ENCODE assay signal across 11 cellular contexts in genomic region chr21:44962481-44962966, GRCh38. TPM values are rescaled to one million over a fixed set of nuclear protein-coding genes. Genes with fewer than 3 reads are reported as not detected.
DNase-seq lines count a peak whose midpoint lies in the region; ATAC-seq, FAIRE-seq and TF ChIP-seq lines count a peak whose summit lies in the region.
"Had no signal": no experiment of that assay in that cellular context is flagged by ENCODE, and none has a peak within 500 bp of the region (broad histone marks: within the 10 kb centered on the region; RNA-seq: fewer than 3 reads in every experiment).

No MANE protein-coding gene starts in this region.

- H3K4me1 Mint-ChIP-seq in T-cell, result peaks cover 32 to 40% (median 35%) of the 10 kb centered on the region in 3 donors

- peak overlapping the region; percentile 15 for H3K4me2 ChIP-seq in endothelial cell of umbilical vein (ENCODE audit: insufficient read depth, low read length)

- H3K9me3 Mint-ChIP-seq in T-cell, result no peaks in the 10 kb centered on the region

- H3K27ac ChIP-seq in endothelial cell of umbilical vein (ENCODE audit: insufficient read depth, low read depth, low read length) (peak overlapping the region; percentile 80), lower lobe of right lung (peak overlapping the region; percentile 57), upper lobe of left lung (peak overlapping the region; percentile 38 to 60 (median 58))

- no TSS peak for BruUV-seq in endothelial cell of umbilical vein (replicated peaks; lab: Mats Ljungman, UMichigan)

- intact Hi-C loops in endothelial cell of umbilical vein (cut with micrococcal nuclease), result loop anchor here (1.0 to 2.0 kb wide), 7 partner anchors 20 to 166 kb away; no protein-coding TSS in a partner anchor
- intact Hi-C loops in lower lobe of right lung (cut with DNase I), result no loop called here
- intact Hi-C loops in lower leg skin (cut with DNase I; ENCODE audit: low total_unique reads), result no loop called here

- TF ChIP-seq EP300 in upper lobe of left lung (IDR thresholded peaks at IDR 0.05), result peak in 1 of 4 donors; percentile 11

- H3K36me3 ChIP-seq in endothelial cell of umbilical vein (ENCODE audit: control insufficient read depth in 2 of 2, extremely low read depth in 1 of 2, insufficient read depth in 2 of 2, low read length in 2 of 2) (peaks cover 5 to 11% of the 10 kb centered on the region in 2 experiments), lower lobe of right lung (peaks cover 23% of the 10 kb centered on the region), upper lobe of left lung (peaks cover 0 to 23% (median 3%) of the 10 kb centered on the region in 4 donors)

- dilution Hi-C loops in endothelial cell of umbilical vein (cut with MboI; ENCODE audit: extremely low pct_ligation_motif_present, low sequenced_read_pairs), result no loop called here

- peak overlapping the region; percentile 64 for H3K9ac ChIP-seq in endothelial cell of umbilical vein (replicated peaks; ENCODE audit: extremely low read depth, insufficient read depth, low read length)

- H3K9me1 ChIP-seq in endothelial cell of umbilical vein (replicated peaks; ENCODE audit: control insufficient read depth, extremely low read depth, insufficient read depth, low read length), result no peaks in the 10 kb centered on the region

- H2AFZ ChIP-seq in endothelial cell of umbilical vein (ENCODE audit: low read depth, low read length), result no peak overlapping the region

- peaks cover 17% of the 10 kb centered on the region for H3K79me2 ChIP-seq in endothelial cell of umbilical vein (ENCODE audit: control insufficient read depth, insufficient read depth, low read length)

- WGBS in upper lobe of left lung, 2 donors, result 67 to 71% methylated on average over 8 of the region's 8 CpGs
- 82 to 85% methylated on average over 8 of the region's 8 CpGs for WGBS in lower leg skin, 2 donors

- H3K4me3 ChIP-seq in endothelial cell of umbilical vein (replicated peaks in 1 of 3; ENCODE audit: insufficient read depth in 1 of 3, low read depth in 1 of 3, low read length in 3 of 3), result no peak overlapping the region
- no peak overlapping the region for H3K4me3 ChIP-seq in lower lobe of right lung
- no peak overlapping the region for H3K4me3 ChIP-seq in upper lobe of left lung
- no peak overlapping the region for H3K4me3 ChIP-seq in lower leg skin (ENCODE audit: low read depth, poor library complexity, severe bottlenecking)

- H3K4me1 ChIP-seq in endothelial cell of umbilical vein (ENCODE audit: control insufficient read depth, extremely low read depth, insufficient read depth, low read length), result peaks cover 39% of the 10 kb centered on the region
- peaks cover 63% of the 10 kb centered on the region for H3K4me1 ChIP-seq in lower lobe of right lung
- peaks cover 28 to 62% (median 33%) of the 10 kb centered on the region in 4 donors for H3K4me1 ChIP-seq in upper lobe of left lung

- peaks cover 32% of the 10 kb centered on the region for H3K36me3 Mint-ChIP-seq in T-cell

- POLR2A ChIA-PET in endothelial cell of umbilical vein (lab: Charles Lee) (interaction anchor here (0.7 to 1.6 kb wide), 2 partner anchors 34 to 140 kb away, joined by 3 to 4 read pairs; no protein-coding TSS in a partner anchor), T-cell (lab: Charles Lee) (no interaction called here)

- no peak for TF ChIP-seq POLR2A in endothelial cell of umbilical vein (IDR thresholded peaks at IDR 0.05; ENCODE audit: low read depth, low read length)
- TF ChIP-seq POLR2A in upper lobe of left lung (IDR thresholded peaks at IDR 0.05), result no peak
- TF ChIP-seq POLR2A in lower leg skin (IDR thresholded peaks at IDR 0.05), result no peak

- TF ChIP-seq CTCF in endothelial cell of umbilical vein (IDR thresholded peaks at IDR 0.05; ENCODE audit: extremely low read depth in 1 of 2, insufficient read depth in 1 of 2, low read depth in 1 of 2, low read length in 2 of 2) (no peak), lower lobe of right lung (IDR thresholded peaks at IDR 0.05) (no peak), upper lobe of left lung (IDR thresholded peaks at IDR 0.05) (no peak), lower leg skin (IDR thresholded peaks at IDR 0.05) (no peak)

- no peaks in the 10 kb centered on the region for H3K27me3 ChIP-seq in endothelial cell of umbilical vein (ENCODE audit: control insufficient read depth in 2 of 2, insufficient read depth in 2 of 2, low read length in 2 of 2)
- no peaks in the 10 kb centered on the region for H3K27me3 ChIP-seq in lower lobe of right lung (ENCODE audit: low read depth)
- no peaks in the 10 kb centered on the region for H3K27me3 ChIP-seq in upper lobe of left lung

- CTCF ChIA-PET in endothelial cell of umbilical vein (lab: Charles Lee), result interaction anchor here (0.7 to 6.1 kb wide), 19 partner anchors 8 to 178 kb away, joined by 3 to 52 read pairs (median 4); partner anchors contain the start of gene SLX9
- CTCF ChIA-PET in T-cell (lab: Charles Lee), result interaction anchor here in 1 of 2 donors (0.6 kb wide), 1 partner anchor 157 kb away, joined by 4 read pairs; no protein-coding TSS in a partner anchor

- DNase-seq in NCI-H226 (peak; percentile 95), endothelial cell of umbilical vein (ENCODE audit: low read depth, low spot score) (peak; percentile 97), lower lobe of right lung (peak; percentile 50), upper lobe of left lung (no peak), T-cell (no peak), germinal center (ENCODE audit: low spot score) (no peak), lower leg skin (ENCODE audit: low spot score in 2 of 2) (no peak)
- DNase-seq: activated CD4-positive, alpha-beta T cell treated with anti-CD3 and anti-CD28 coated beads, Interleukin-2, amount 50 U/mL, for 4 hours; left colon; stimulated activated CD4-positive, alpha-beta T cell treated with anti-CD3 and anti-CD28 coated beads, Interleukin-4, amount 100 ng/mL, for 24 hours had no signal

- H3K27ac Mint-ChIP-seq in T-cell, result no peak overlapping the region

- H3K4me3 Mint-ChIP-seq in T-cell, result no peak overlapping the region

- H4K20me1 ChIP-seq in endothelial cell of umbilical vein (replicated peaks; ENCODE audit: control insufficient read depth, extremely low read depth, insufficient read depth, low read length), result no peaks in the 10 kb centered on the region

- H3K27me3 Mint-ChIP-seq in T-cell, result no peaks in the 10 kb centered on the region

- no peaks in the 10 kb centered on the region for H3K9me3 ChIP-seq in endothelial cell of umbilical vein (replicated peaks; ENCODE audit: control insufficient read depth, insufficient read depth, low read length)
- H3K9me3 ChIP-seq in lower lobe of right lung, result no peaks in the 10 kb centered on the region
- no peaks in the 10 kb centered on the region for H3K9me3 ChIP-seq in upper lobe of left lung

- ATAC-seq in lower lobe of right lung (peak; percentile 68 to 88), upper lobe of left lung (ENCODE audit: low FRiP score in 2 of 2) (peak in 1 of 2 donors; percentile 58), T-cell (replicated peaks in 1 of 4) (no peak)
- ATAC-seq: left colon had no signal

- peak; percentile 98 for FAIRE-seq in endothelial cell of umbilical vein (lab: Jason Lieb, UNC)
- FAIRE-seq: RCC 7860 had no signal

TF ChIP-seq in endothelial cell of umbilical vein, 7 proteins besides CTCF, POLR2A, EP300 and RAD21:
- peak; percentile 69 for TF ChIP-seq JUN (IDR thresholded peaks at IDR 0.05; ENCODE audit: borderline replicate concordance, insufficient read depth, insufficient read length, low read depth)
- TF ChIP-seq GATA2 (IDR thresholded peaks at IDR 0.05; ENCODE audit: insufficient read depth, insufficient read length, low read depth, low read length), result peak; percentile 40
- TF ChIP-seq MAX (IDR thresholded peaks at IDR 0.05; ENCODE audit: insufficient read depth, insufficient read length), result peak; percentile 46
- peak; percentile 39 for TF ChIP-seq FOS (IDR thresholded peaks at IDR 0.05; ENCODE audit: borderline replicate concordance, insufficient read depth, low read length)
- TF ChIP-seq POLR2AphosphoS5 (IDR thresholded peaks at IDR 0.05; ENCODE audit: insufficient read depth, low read depth, low read length), result no peak
- no peak for TF ChIP-seq EZH2 (IDR thresholded peaks at IDR 0.05; ENCODE audit: borderline replicate concordance, low read depth, low read length, severe bottlenecking)
- no peak for TF ChIP-seq MYC (IDR thresholded peaks at IDR 0.05; ENCODE audit: low read depth, low read length)
TF ChIP-seq in endothelial cell of umbilical vein: peak in this region for 4.

RNA-seq across cellular contexts. Expression of gene SLX9, which starts 22.7 kb away (rescaled TPM):
- total RNA-seq in endothelial cell of umbilical vein (46.4 and 50.6 TPM in 2 replicates), lower lobe of right lung (15.7 TPM), upper lobe of left lung (10 to 100 TPM in 5 of 6 donors, 1 to 10 TPM in 1; 5.5 to 34.6 (median 22.8) TPM), T-cell (10 to 100 TPM; 16.7 to 32.2 (median 26.7) TPM), lower leg skin (10 to 100 TPM; 19.0 to 36.4 (median 31.6) TPM)
- 27.0 and 27.7 TPM in 2 replicates for polyA plus RNA-seq in endothelial cell of umbilical vein
- polyA plus RNA-seq in endothelial cell of umbilical vein (2011; cell fraction: cytosol; rRNA removed), result 22.2 and 31.4 TPM in 2 replicates
- polyA plus RNA-seq in endothelial cell of umbilical vein (2011; cell fraction: nucleus; rRNA removed), result 12.9 and 19.4 TPM in 2 replicates
- polyA plus RNA-seq in endothelial cell of umbilical vein (2012), result 22.1 and 31.0 TPM in 2 replicates
- 5.8 and 7.4 TPM in 2 replicates for polyA minus RNA-seq in endothelial cell of umbilical vein
- 43.1 TPM for polyA minus RNA-seq in endothelial cell of umbilical vein (2011; cell fraction: cytosol; rRNA and poly(A)+ RNA removed)
- polyA minus RNA-seq in endothelial cell of umbilical vein (2011; cell fraction: nucleus; rRNA and poly(A)+ RNA removed), result 2.3 and 5.7 TPM in 2 replicates

RNA-seq across cellular contexts. Expression of gene ITGB2, which starts 41.8 kb away (rescaled TPM):
- total RNA-seq in endothelial cell of umbilical vein (0.65 and 0.91 TPM in 2 replicates), lower lobe of right lung (468 TPM), upper lobe of left lung (100 to 1,000 TPM in 5 of 6 donors, 10 to 100 TPM in 1; 73.1 to 435 (median 149) TPM), T-cell (100 to 1,000 TPM; 249 to 498 (median 304) TPM), lower leg skin (10 to 100 TPM; 18.4 to 40.7 (median 20.4) TPM)
- polyA plus RNA-seq in endothelial cell of umbilical vein, result 0.39 and 0.59 TPM in 2 replicates
- 0.26 and 0.87 TPM in 2 replicates for polyA plus RNA-seq in endothelial cell of umbilical vein (2011; cell fraction: cytosol; rRNA removed)
- polyA plus RNA-seq in endothelial cell of umbilical vein (2011; cell fraction: nucleus; rRNA removed), result 0.30 and 0.48 TPM in 2 replicates
- polyA plus RNA-seq in endothelial cell of umbilical vein (2012), result 0.94 and 1.9 TPM in 2 replicates
- polyA minus RNA-seq in endothelial cell of umbilical vein, result 0.19 TPM in 1 of 2 replicates, not detected in the other
- 0.72 TPM for polyA minus RNA-seq in endothelial cell of umbilical vein (2011; cell fraction: cytosol; rRNA and poly(A)+ RNA removed)
- 0.58 TPM in 1 of 2 replicates, not detected in the other for polyA minus RNA-seq in endothelial cell of umbilical vein (2011; cell fraction: nucleus; rRNA and poly(A)+ RNA removed)

Comparison
In these comparisons a context has a peak if more than half of its experiments do, and no peak if none do; other contexts are left out.
1. DNase-seq: peak in NCI-H226 (single experiment), endothelial cell of umbilical vein (single experiment) and lower lobe of right lung (single experiment); none in upper lobe of left lung (0 of 2), T-cell (0 of 34), germinal center (single experiment) and lower leg skin (0 of 2).
2. ATAC-seq: peak in lower lobe of right lung (2 of 2); none in T-cell (0 of 4).
3. RNA of gene ITGB2, which starts 41.8 kb away (total RNA-seq): 468 TPM in lower lobe of right lung (single experiment), 249 to 498 TPM in T-cell, 73.1 to 435 TPM in upper lobe of left lung and 18.4 to 40.7 TPM in lower leg skin; 0.65 to 0.91 TPM in endothelial cell of umbilical vein; every median in the first group is over 10 times any median in the second.
4. Peak in every context shown above with its lines, with median percentiles within 50 percentile points of each other: H3K27ac ChIP-seq.